13 cellular contexts compared by ENCODE assay signal in the genomic region with DNA sequence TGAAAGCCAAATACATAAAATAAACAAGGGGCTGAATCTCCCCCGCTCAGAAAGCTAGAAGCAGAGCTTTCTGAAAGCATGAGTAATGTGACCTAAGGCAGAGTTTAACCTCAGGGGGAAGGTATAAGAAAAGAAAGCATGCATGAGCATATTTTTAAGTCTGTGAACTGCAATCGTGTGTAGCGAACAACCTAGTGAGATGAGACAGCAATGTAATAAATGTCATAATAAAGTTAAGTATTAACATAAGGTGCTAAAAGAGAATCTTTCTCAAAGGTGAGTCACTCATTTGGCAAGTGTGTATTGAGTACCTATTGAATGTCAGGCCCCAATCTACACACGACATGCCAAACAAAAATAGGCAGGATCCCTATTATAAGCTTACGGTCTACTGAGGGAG. TPM values are rescaled to one million over a fixed set of nuclear protein-coding genes. Genes with fewer than 3 reads are reported as not detected.
DNase-seq lines count a peak whose midpoint lies in the region; ATAC-seq and TF ChIP-seq lines count a peak whose summit lies in the region.
"Had no signal": no experiment of that assay in that cellular context is flagged by ENCODE, and none has a peak within 500 bp of the region (broad histone marks: within the 10 kb centered on the region; RNA-seq: fewer than 3 reads in every experiment).

No MANE protein-coding gene starts in this region.

- no peaks in the 10 kb centered on the region for H3K27me3 ChIP-seq in endodermal cell (ENCODE audit: control insufficient read depth, insufficient read depth, low read length, poor library complexity, severe bottlenecking)
- no peaks in the 10 kb centered on the region for H3K27me3 ChIP-seq in upper lobe of right lung
- H3K27me3 ChIP-seq: ovary had no signal

- ATAC-seq in GM19395 (IDR thresholded peaks at IDR 0.05; ENCODE audit: unreplicated experiment): no peak
- ATAC-seq in upper lobe of right lung: no peak
- ATAC-seq: stimulated activated naive CD8-positive, alpha-beta T cell treated with anti-CD3 and anti-CD28 coated beads, Interleukin-15, amount 100 ng/mL, for 72 hours had no signal

- WGBS in endodermal cell (ENCODE audit: insufficient coverage in 1 of 2, insufficient read length in 1 of 2), 2 experiments: 64 to 73% methylated on average over 3 to 5 of the region's 5 CpGs

- intact Hi-C loops in upper lobe of right lung (cut with DNase I): no loop called here

- H3K36me3 Mint-ChIP-seq in endodermal cell (ENCODE audit: low read depth) (peaks cover 17% of the 10 kb centered on the region), mesothelial cell of epicardium (peaks cover 5% of the 10 kb centered on the region)

- no peaks in the 10 kb centered on the region for H3K27me3 Mint-ChIP-seq in endodermal cell (ENCODE audit: insufficient read depth)
- no peaks in the 10 kb centered on the region for H3K27me3 Mint-ChIP-seq in mesothelial cell of epicardium (ENCODE audit: low read depth)
- H3K27me3 Mint-ChIP-seq: brain; stimulated activated naive CD8-positive, alpha-beta T cell treated with anti-CD3 and anti-CD28 coated beads, Interleukin-15, amount 100 ng/mL, for 72 hours had no signal

- H3K4me3 Mint-ChIP-seq in endodermal cell: peak overlapping the region; percentile 2
- no peak overlapping the region for H3K4me3 Mint-ChIP-seq in mesothelial cell of epicardium
- H3K4me3 Mint-ChIP-seq: brain; stimulated activated naive CD8-positive, alpha-beta T cell treated with anti-CD3 and anti-CD28 coated beads, Interleukin-15, amount 100 ng/mL, for 72 hours had no signal

- no peaks in the 10 kb centered on the region for H3K9me3 ChIP-seq in endodermal cell (ENCODE audit: control insufficient read depth, low read length)
- no peaks in the 10 kb centered on the region for H3K9me3 ChIP-seq in upper lobe of right lung
- H3K9me3 ChIP-seq: ovary had no signal

- H3K4me3 ChIP-seq in endodermal cell (ENCODE audit: low read length): peak overlapping the region; percentile 21
- no peak overlapping the region for H3K4me3 ChIP-seq in upper lobe of right lung
- H3K4me3 ChIP-seq: ovary had no signal

- TF ChIP-seq CTCF in endodermal cell (conservative IDR thresholded peaks at IDR 0.05) (no peak), mesothelial cell of epicardium (IDR thresholded peaks at IDR 0.05; ENCODE audit: unreplicated experiment) (no peak), upper lobe of right lung (IDR thresholded peaks at IDR 0.05) (no peak)

- H3K27ac ChIP-seq in endodermal cell (ENCODE audit: low read depth, low read length): no peak overlapping the region
- H3K27ac ChIP-seq in upper lobe of right lung: no peak overlapping the region
- H3K27ac ChIP-seq: ovary had no signal

- peaks cover 9% of the 10 kb centered on the region for H3K4me1 ChIP-seq in endodermal cell (ENCODE audit: control insufficient read depth, insufficient read depth, low read length)
- no peaks in the 10 kb centered on the region for H3K4me1 ChIP-seq in upper lobe of right lung

- H3K9ac ChIP-seq in endodermal cell (ENCODE audit: extremely low read depth, low read length, poor library complexity, severe bottlenecking): no peak overlapping the region

- peak; percentile 30 for DNase-seq in ELR (ENCODE audit: low read depth)
- DNase-seq in M059J (ENCODE audit: low read depth): peak; percentile 30
- no peak for DNase-seq in endodermal cell
- no peak for DNase-seq in mesothelial cell of epicardium (ENCODE audit: low spot score in 2 of 2, unreplicated experiment in 2 of 2)
- no peak for DNase-seq in upper lobe of right lung
- DNase-seq in Kasumi-1 (lab: John Stamatoyannopoulos, UW): no peak
- DNase-seq in nucleus accumbens (lab: John Stamatoyannopoulos, UW): no peak
- DNase-seq: activated naive CD4-positive, alpha-beta T cell; foreskin fibroblast; ovary; stimulated activated naive CD8-positive, alpha-beta T cell treated with anti-CD3 and anti-CD28 coated beads, Interleukin-15, amount 100 ng/mL, for 72 hours had no signal

- H3K27ac Mint-ChIP-seq in endodermal cell (peak overlapping the region; percentile 65), mesothelial cell of epicardium (peak overlapping the region; percentile 4)
- H3K27ac Mint-ChIP-seq: brain had no signal

- H3K9me3 Mint-ChIP-seq in endodermal cell (peaks cover 2% of the 10 kb centered on the region), mesothelial cell of epicardium (peaks cover 5% of the 10 kb centered on the region)
- H3K9me3 Mint-ChIP-seq: brain; stimulated activated naive CD8-positive, alpha-beta T cell treated with anti-CD3 and anti-CD28 coated beads, Interleukin-15, amount 100 ng/mL, for 72 hours had no signal

- H3K4me1 Mint-ChIP-seq in endodermal cell (peaks cover 27% of the 10 kb centered on the region), mesothelial cell of epicardium (peaks cover 13% of the 10 kb centered on the region)
- H3K4me1 Mint-ChIP-seq: brain; stimulated activated naive CD8-positive, alpha-beta T cell treated with anti-CD3 and anti-CD28 coated beads, Interleukin-15, amount 100 ng/mL, for 72 hours had no signal

- H3K36me3 ChIP-seq in endodermal cell (ENCODE audit: control insufficient read depth, insufficient read depth, low read length) (no peaks in the 10 kb centered on the region), upper lobe of right lung (no peaks in the 10 kb centered on the region)
- H3K36me3 ChIP-seq: ovary had no signal

RNA-seq across cellular contexts. Expression of gene WDR20, which starts 14.2 kb away (rescaled TPM):
- total RNA-seq in M059J (2014; rRNA removed; shearing (Covaris generic)): 7.9 and 13.3 TPM in 2 replicates
- 10 to 100 TPM; 33.8 to 37.6 TPM for total RNA-seq in endodermal cell
- polyA plus RNA-seq in endodermal cell (2013, experiment 1 of 2): 18.5 TPM
- 15.9 TPM for polyA plus RNA-seq in endodermal cell (2013, experiment 2 of 2)
- 39.2 to 41.5 TPM (median 39.5 TPM) in 3 replicates for total RNA-seq in mesothelial cell of epicardium
- 25.2 TPM for total RNA-seq in upper lobe of right lung

RNA-seq across cellular contexts. Expression of gene HSP90AA1, which starts 38.7 kb away (rescaled TPM):
- total RNA-seq in M059J (2014; rRNA removed; shearing (Covaris generic)): 355 and 816 TPM in 2 replicates
- total RNA-seq in endodermal cell: 100 to 1,000 TPM; 696 to 821 TPM
- 830 TPM for polyA plus RNA-seq in endodermal cell (2013, experiment 1 of 2)
- 855 TPM for polyA plus RNA-seq in endodermal cell (2013, experiment 2 of 2)
- 325 to 330 TPM (median 330 TPM) in 3 replicates for total RNA-seq in mesothelial cell of epicardium
- total RNA-seq in upper lobe of right lung: 490 TPM

Comparison
In these comparisons a context has a peak if more than half of its experiments do, and no peak if none do; other contexts are left out.
1. DNase-seq: peak in ELR (single experiment) and M059J (single experiment); none in endodermal cell (single experiment), mesothelial cell of epicardium (0 of 2), upper lobe of right lung (single experiment), Kasumi-1 (0 of 2) and nucleus accumbens (0 of 56).